In genomic region chr4:37268311-37268710, GRCh38 we compare ENCODE assay signal across 2 cellular contexts.
TF ChIP-seq lines count a peak whose summit lies in the region.

No MANE protein-coding gene starts in this region.

TF ChIP-seq in SK-N-SH, 30 proteins besides CTCF, POLR2A, EP300 and RAD21 (continued from another document):
- no peak for TF ChIP-seq NFIC (IDR thresholded peaks at IDR 0.05; ENCODE audit: borderline replicate concordance)

TF ChIP-seq in SK-N-SH treated with all-trans-retinoic acid at 6 μM for 48 hours, 23 proteins besides CTCF, POLR2A, EP300 and RAD21 (continued from another document):
- TF ChIP-seq, protein P1, sequence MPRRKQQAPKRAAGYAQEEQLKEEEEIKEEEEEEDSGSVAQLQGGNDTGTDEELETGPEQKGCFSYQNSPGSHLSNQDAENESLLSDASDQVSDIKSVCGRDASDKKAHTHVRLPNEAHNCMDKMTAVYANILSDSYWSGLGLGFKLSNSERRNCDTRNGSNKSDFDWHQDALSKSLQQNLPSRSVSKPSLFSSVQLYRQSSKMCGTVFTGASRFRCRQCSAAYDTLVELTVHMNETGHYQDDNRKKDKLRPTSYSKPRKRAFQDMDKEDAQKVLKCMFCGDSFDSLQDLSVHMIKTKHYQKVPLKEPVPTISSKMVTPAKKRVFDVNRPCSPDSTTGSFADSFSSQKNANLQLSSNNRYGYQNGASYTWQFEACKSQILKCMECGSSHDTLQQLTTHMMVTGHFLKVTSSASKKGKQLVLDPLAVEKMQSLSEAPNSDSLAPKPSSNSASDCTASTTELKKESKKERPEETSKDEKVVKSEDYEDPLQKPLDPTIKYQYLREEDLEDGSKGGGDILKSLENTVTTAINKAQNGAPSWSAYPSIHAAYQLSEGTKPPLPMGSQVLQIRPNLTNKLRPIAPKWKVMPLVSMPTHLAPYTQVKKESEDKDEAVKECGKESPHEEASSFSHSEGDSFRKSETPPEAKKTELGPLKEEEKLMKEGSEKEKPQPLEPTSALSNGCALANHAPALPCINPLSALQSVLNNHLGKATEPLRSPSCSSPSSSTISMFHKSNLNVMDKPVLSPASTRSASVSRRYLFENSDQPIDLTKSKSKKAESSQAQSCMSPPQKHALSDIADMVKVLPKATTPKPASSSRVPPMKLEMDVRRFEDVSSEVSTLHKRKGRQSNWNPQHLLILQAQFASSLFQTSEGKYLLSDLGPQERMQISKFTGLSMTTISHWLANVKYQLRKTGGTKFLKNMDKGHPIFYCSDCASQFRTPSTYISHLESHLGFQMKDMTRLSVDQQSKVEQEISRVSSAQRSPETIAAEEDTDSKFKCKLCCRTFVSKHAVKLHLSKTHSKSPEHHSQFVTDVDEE (CRISPR knock-in tag; IDR thresholded peaks at IDR 0.05): no peak
- TF ChIP-seq RARB (CRISPR knock-in tag; IDR thresholded peaks at IDR 0.05) (no peak), ZNF8 (CRISPR knock-in tag; IDR thresholded peaks at IDR 0.05) (no peak), BACH2 (CRISPR knock-in tag; IDR thresholded peaks at IDR 0.05; ENCODE audit: borderline replicate concordance) (no peak)
